ENCODE assay signal across 30 cellular contexts in genomic region chr13:102100234-102100633, GRCh38.
"Had no signal": no experiment of that assay in that cellular context is flagged by ENCODE, and none has a peak within 500 bp of the region (broad histone marks: within the 10 kb centered on the region; RNA-seq: fewer than 3 reads in every experiment).

No MANE protein-coding gene starts in this region.

- H3K27me3 ChIP-seq: ascending aorta, breast epithelium, cardiac muscle cell, gastrocnemius medialis, heart left ventricle had no signal

- H3K4me3 ChIP-seq: ascending aorta, breast epithelium, cardiac muscle cell, gastrocnemius medialis, heart left ventricle had no signal

- H3K27ac ChIP-seq: ascending aorta, breast epithelium, cardiac muscle cell, epithelial cell of prostate, gastrocnemius medialis, heart left ventricle, WERI-Rb-1 had no signal

- DNase-seq: activated B cell treated with CpG ODN at 0.5 μM for 24 hours; activated CD4-positive, alpha-beta memory T cell treated with anti-CD3 and anti-CD28 coated beads for 36 hours; activated CD4-positive, alpha-beta T cell treated with anti-CD3 and anti-CD28 coated beads for 48 hours; activated CD8-positive, alpha-beta memory T cell treated with anti-CD3 and anti-CD28 coated beads, Interleukin-2, amount 50 U/mL, for 48 hours; activated gamma-delta T cell; activated naive CD4-positive, alpha-beta T cell; activated naive CD4-positive, alpha-beta T cell treated with anti-CD3 and anti-CD28 coated beads, Interleukin-2, amount 10 ng/mL, durations not matched to agents 7 days and 5 days; activated naive CD8-positive, alpha-beta T cell treated with anti-CD3 and anti-CD28 coated beads, Interleukin-2, amount 10 ng/mL, durations not matched to agents 7 days and 5 days; activated T-cell treated with anti-CD3 and anti-CD28 coated beads for 4 hours; activated T-cell treated with anti-CD3 and anti-CD28 coated beads, Interleukin-2, amount 50 U/mL, for 24 hours; activated T-cell treated with anti-CD3 and anti-CD28 coated beads, Interleukin-2, amount 50 U/mL, for 72 hours; central memory CD4-positive, alpha-beta T cell; cortex of kidney; dermis blood vessel endothelial cell; effector CD4-positive, alpha-beta T cell; effector memory CD8-positive, alpha-beta T cell; foreskin fibroblast; gastrocnemius medialis; glutamatergic neuron; heart left ventricle; T-helper 1 cell; T-helper 17 cell; T1000; WERI-Rb-1 had no signal

- H3K9me3 ChIP-seq: ascending aorta, breast epithelium, gastrocnemius medialis, heart left ventricle had no signal

- H3K4me1 ChIP-seq: ascending aorta, breast epithelium, gastrocnemius medialis had no signal

- ATAC-seq: activated CD4-positive, CD25-positive, alpha-beta regulatory T cell treated with anti-CD3 and anti-CD28 coated beads, Interleukin-2, amount 50 U/mL, for 24 hours; activated naive CD4-positive, alpha-beta T cell treated with anti-CD3 and anti-CD28 coated beads, Interleukin-2, amount 50 U/mL, for 72 hours; activated T-cell treated with anti-CD3 and anti-CD28 coated beads, Interleukin-2, amount 50 U/mL, for 72 hours; effector memory CD8-positive, alpha-beta T cell; gastrocnemius medialis; heart left ventricle; T-helper 17 cell had no signal
